8 cellular contexts compared by ENCODE assay signal in the genomic region with DNA sequence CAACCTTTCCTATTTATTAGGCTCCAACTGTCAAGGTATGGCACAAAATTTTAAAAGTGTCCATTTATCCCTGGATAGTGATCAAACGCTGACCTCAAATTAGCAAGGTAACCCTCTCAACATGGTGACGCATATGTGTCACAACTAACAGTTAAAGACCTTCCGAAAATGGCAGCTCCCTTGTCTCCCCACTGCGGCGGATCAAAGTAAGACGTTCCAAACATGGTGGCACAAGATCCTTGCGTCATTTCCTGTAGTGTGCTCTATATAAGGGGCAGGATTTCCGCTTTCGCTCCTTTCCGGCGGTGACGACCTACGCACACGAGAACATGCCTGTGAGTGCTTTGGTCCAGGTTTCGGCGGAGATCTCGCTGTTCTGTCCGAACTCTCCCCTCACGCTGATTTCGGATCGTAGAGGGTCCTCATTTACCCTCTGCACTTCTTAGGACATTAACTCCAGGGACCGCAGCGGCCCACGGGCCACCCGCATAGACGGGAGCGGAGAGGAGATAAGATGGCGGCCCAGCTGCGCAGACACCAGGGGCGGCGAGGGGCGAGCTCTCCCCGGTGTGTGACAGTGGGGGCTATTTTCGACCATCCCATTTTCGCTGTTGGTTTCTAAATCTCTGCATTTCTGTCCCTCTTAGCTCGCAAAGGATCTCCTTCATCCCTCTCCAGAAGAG. TPM values are rescaled to one million over a fixed set of nuclear protein-coding genes. Genes with fewer than 3 reads are reported as not detected.
DNase-seq lines count a peak whose midpoint lies in the region; ATAC-seq and TF ChIP-seq lines count a peak whose summit lies in the region.

A gene (plus strand): TSS at position 295 of the 683 bp plus-strand sequence. CDS start 35 bp downstream, at position 330.

- H3K9me3 Mint-ChIP-seq in central memory CD8-positive, alpha-beta T cell = no peaks in the 10 kb centered on the region

- peaks cover 49% of the 10 kb centered on the region for H3K36me3 Mint-ChIP-seq in central memory CD8-positive, alpha-beta T cell (ENCODE audit: insufficient read depth)

- H3K4me3 ChIP-seq in AG04450 (ENCODE audit: low read depth, low read length) = peak within 1 kb of the TSS; percentile 88

- no peaks in the 10 kb centered on the region; the same call in 1 of the 2 replicates for H3K9me3 ChIP-seq in AG04450 (ENCODE audit: control insufficient read depth, insufficient read depth, low read length)

- no peaks in the 10 kb centered on the region for H3K27me3 Mint-ChIP-seq in central memory CD8-positive, alpha-beta T cell

- H3K27ac Mint-ChIP-seq in central memory CD8-positive, alpha-beta T cell (ENCODE audit: low read depth) = peak within 1 kb of the TSS; percentile 99

- ATAC-seq in GM18909 (IDR thresholded peaks at IDR 0.05; ENCODE audit: poor library complexity, unreplicated experiment) = peak; percentile 80
- ATAC-seq in HG03280 (IDR thresholded peaks at IDR 0.05; ENCODE audit: unreplicated experiment) = peak; percentile 66
- ATAC-seq in central memory CD8-positive, alpha-beta T cell (replicated peaks; ENCODE audit: extremely low read depth, poor library complexity, severe bottlenecking) = peak; percentile 90

- H3K4me1 Mint-ChIP-seq in central memory CD8-positive, alpha-beta T cell = peaks cover 57% of the 10 kb centered on the region

- peak within 1 kb of the TSS; percentile 97 for H3K4me3 Mint-ChIP-seq in central memory CD8-positive, alpha-beta T cell

- POLR2A ChIA-PET in AG04450 (lab: Yijun Ruan, JAX) = interaction anchor here (0.5 to 2.3 kb wide), 49 partner anchors 9 to 456 kb away, joined by 3 to 35 read pairs (median 5); a partner anchor contains a TSS

- DNase-seq in AG04450 (ENCODE audit: low read depth, low spot score) = peak; percentile 96
- peak; percentile 99 for DNase-seq in NCI-H446 (lab: John Stamatoyannopoulos, UW)
- peak; percentile 85 for DNase-seq in activated CD4-positive, CD25-positive, alpha-beta regulatory T cell treated with anti-CD3 and anti-CD28 coated beads, Interleukin-2, amount 50 U/mL, for 16 hours (ENCODE audit: low read depth, low spot score)
- DNase-seq in central memory CD8-positive, alpha-beta T cell (ENCODE audit: low spot score in 2 of 2) = peak; percentile 76 to 88
- DNase-seq in iris pigment epithelial cell (ENCODE audit: low read depth) = peak; percentile 97
- peak; percentile 74 to 75 for DNase-seq in stimulated activated CD4-positive, alpha-beta T cell treated with anti-CD3 and anti-CD28 coated beads, Interleukin-12 subunit alpha, Interleukin-12 subunit beta, amount 100 ng/mL, for 24 hours (ENCODE audit: low read depth in 2 of 2)

- no peaks in the 10 kb centered on the region for H3K27me3 ChIP-seq in AG04450 (ENCODE audit: control insufficient read depth, insufficient read depth, low read length)

- peak within 1 kb of the TSS; percentile 83 for H3K27ac ChIP-seq in AG04450 (ENCODE audit: low read depth, low read length)

- no peak for TF ChIP-seq CTCF in AG04450 (IDR thresholded peaks at IDR 0.05; ENCODE audit: low read depth, low read length)

- CTCF ChIA-PET in AG04450 (lab: Charles Lee) = interaction anchor here (1.5 kb wide), 1 partner anchor 23 kb away, joined by 5 read pairs; a partner anchor contains a TSS

RNA-seq across cellular contexts. Expression of the gene that starts here (rescaled TPM):
- polyA plus RNA-seq in AG04450 (2011; rRNA removed) = 6,731 and 8,507 TPM in 2 replicates
- polyA minus RNA-seq in AG04450 (2011; rRNA and poly(A)+ RNA removed) = 380 and 444 TPM in 2 replicates

Comparison
In these comparisons a context has a peak if more than half of its experiments do, and no peak if none do; other contexts are left out.
1. Peak in every context shown above with its lines: DNase-seq, ATAC-seq, H3K4me3 ChIP-seq and H3K27ac ChIP-seq.